10 cellular contexts compared by ENCODE assay signal in the genomic region with DNA sequence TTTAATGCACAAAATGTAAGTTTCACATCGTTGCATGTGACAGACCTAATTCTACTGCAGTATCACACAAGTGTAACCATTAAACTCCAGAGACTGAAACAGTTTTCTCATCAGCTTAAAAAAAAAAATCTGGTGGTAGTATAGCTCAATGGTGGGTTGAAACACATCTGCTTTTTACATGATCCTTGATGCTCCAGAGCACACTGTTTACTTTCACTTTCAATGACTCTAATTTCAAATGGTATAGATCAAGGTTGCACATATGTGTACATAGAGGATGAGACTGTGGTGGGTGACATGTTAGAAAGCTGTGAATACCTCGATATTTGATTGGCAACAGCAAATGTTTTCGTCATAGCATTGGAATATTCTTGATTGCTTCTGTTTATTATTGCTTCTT. TPM values are rescaled to one million over a fixed set of nuclear protein-coding genes. Genes with fewer than 3 reads are reported as not detected.
A peak's percentile ranks its signal among the peaks of the same experiment; 100 is the strongest.
DNase-seq lines count a peak whose midpoint lies in the region; ATAC-seq, FAIRE-seq and TF ChIP-seq lines count a peak whose summit lies in the region.
"Had no signal": no experiment of that assay in that cellular context is flagged by ENCODE, and none has a peak within 500 bp of the region (broad histone marks: within the 10 kb centered on the region; RNA-seq: fewer than 3 reads in every experiment).

No MANE protein-coding gene starts in this region.

- no peak overlapping the region for H2AFZ ChIP-seq in HepG2 (ENCODE audit: low read length)
- no peak overlapping the region for H2AFZ ChIP-seq in SU-DHL-6 (ENCODE audit: low read depth, low read length, severe bottlenecking)

- H3K4me3 ChIP-seq in HepG2 (replicated peaks in 1 of 3; ENCODE audit: insufficient read depth in 1 of 3, low read depth in 2 of 3, low read length in 3 of 3) (no peak overlapping the region), right lobe of liver (no peak overlapping the region), SU-DHL-6 (ENCODE audit: insufficient read depth, low read length, poor library complexity, severe bottlenecking) (no peak overlapping the region), dorsolateral prefrontal cortex (no peak overlapping the region)

- in situ Hi-C loops in HepG2 (cut with HindIII; ENCODE audit: extremely low pct_ligation_motif_present, low pct_unique_long_range_greater_than_20kb), result no loop called here

- CTCF ChIA-PET in HepG2 (lab: Yijun Ruan, JAX; ENCODE audit: low intra/inter-chr PET ratio, low total read pairs), result no interaction called here

- FAIRE-seq in HepG2 (lab: Jason Lieb, UNC), result no peak

- H3K27ac ChIP-seq in HepG2 (ENCODE audit: extremely low read length, insufficient read depth, low read length) (peak overlapping the region; percentile 29), right lobe of liver (no peak overlapping the region), SU-DHL-6 (ENCODE audit: low read depth, low read length) (peak overlapping the region; percentile 98), dorsolateral prefrontal cortex (no peak overlapping the region)

- H3K27me3 ChIP-seq in HepG2 (ENCODE audit: control insufficient read depth in 1 of 2, insufficient read depth in 2 of 2, low read length in 2 of 2) (no peaks in the 10 kb centered on the region), right lobe of liver (no peaks in the 10 kb centered on the region), SU-DHL-6 (ENCODE audit: low read length) (no peaks in the 10 kb centered on the region), dorsolateral prefrontal cortex (peaks cover 0 to 5% (median 0%) of the 10 kb centered on the region in 45 donors)

- intact Hi-C loops in HepG2 (cut with micrococcal nuclease; ENCODE audit: unreplicated experiment) (loop anchor here (2.0 kb wide), 1 partner anchor 23 kb away; the partner anchor contains the start of gene MCTP2), right lobe of liver (cut with DNase I) (no loop called here), dorsolateral prefrontal cortex (cut with DNase I) (no loop called here)

- peaks cover 85% of the 10 kb centered on the region for H3K4me1 ChIP-seq in HepG2 (ENCODE audit: insufficient read depth, low read length)
- H3K4me1 ChIP-seq in right lobe of liver, result peaks cover 0 to 2% (median 0%) of the 10 kb centered on the region in 4 donors

- peaks cover 10% of the 10 kb centered on the region; the same call in 1 of the 2 replicates for H3K9me3 ChIP-seq in HepG2 (ENCODE audit: low read length)
- no peaks in the 10 kb centered on the region for H3K9me3 ChIP-seq in right lobe of liver
- no peaks in the 10 kb centered on the region for H3K9me3 ChIP-seq in SU-DHL-6 (ENCODE audit: insufficient read depth, low read length)

- POLR2A ChIA-PET in HepG2 (lab: Yijun Ruan, JAX), result interaction anchor here (1.9 kb wide), 1 partner anchor 23 kb away, joined by 9 read pairs; the partner anchor contains the start of gene MCTP2

- no peak for TF ChIP-seq EP300 in HepG2 (IDR thresholded peaks at IDR 0.05; ENCODE audit: low read depth in 2 of 2, low read length in 2 of 2)
- TF ChIP-seq EP300 in HepG2 (CRISPR knock-in tag; IDR thresholded peaks at IDR 0.05; ENCODE audit: borderline replicate concordance), result no peak

- no peaks in the 10 kb centered on the region for H3K9me2 ChIP-seq in SU-DHL-6 (replicated peaks; ENCODE audit: insufficient read depth, low read length)

- no peak for TF ChIP-seq RAD21 in HepG2 (CRISPR knock-in tag; IDR thresholded peaks at IDR 0.05)

- no peak for TF ChIP-seq POLR2A in HepG2 (IDR thresholded peaks at IDR 0.05; ENCODE audit: insufficient read depth in 1 of 2, low read depth in 2 of 2, low read length in 2 of 2)
- TF ChIP-seq POLR2A in right lobe of liver (IDR thresholded peaks at IDR 0.05), result no peak

- 32% methylated on average over 3 of the region's 3 CpGs for WGBS in HepG2 (ENCODE audit: low lambda C conversion rate)
- WGBS in right lobe of liver (ENCODE audit: insufficient coverage, low coverage, low lambda C conversion rate, missing lambda C conversion rate), result 66% methylated on average over 3 of the region's 3 CpGs

- ATAC-seq in HepG2 (no peak), right lobe of liver (no peak), HG02943 (IDR thresholded peaks at IDR 0.05; ENCODE audit: low read depth, unreplicated experiment) (peak; percentile 45), SK-N-SH treated with all-trans-retinoic acid at 6 μM for 48 hours (no peak)

- peaks cover 63% of the 10 kb centered on the region for H3F3A ChIP-seq in SU-DHL-6 (ENCODE audit: insufficient read depth)

- no peaks in the 10 kb centered on the region for H4K20me1 ChIP-seq in HepG2 (ENCODE audit: insufficient read depth, low read length)
- no peaks in the 10 kb centered on the region for H4K20me1 ChIP-seq in SU-DHL-6 (ENCODE audit: low read depth, low read length)

- TF ChIP-seq CTCF in HepG2 (CRISPR knock-in tag; IDR thresholded peaks at IDR 0.05) (no peak), right lobe of liver (IDR thresholded peaks at IDR 0.05) (no peak), SU-DHL-6 (IDR thresholded peaks at IDR 0.05; ENCODE audit: insufficient read depth, low read length, poor library complexity, severe bottlenecking) (no peak), dorsolateral prefrontal cortex (IDR thresholded peaks at IDR 0.05 in 54 of 56, conservative IDR thresholded peaks at IDR 0.05 in 2 of 56; ENCODE audit: low read depth in 1 of 56, partially characterized antibody in 56 of 56) (no peak)

- peak overlapping the region; percentile 37 for H3K4me2 ChIP-seq in HepG2 (ENCODE audit: low read depth, low read length)
- H3K4me2 ChIP-seq in SU-DHL-6 (ENCODE audit: low read depth, low read length, poor library complexity, severe bottlenecking), result peak overlapping the region; percentile 40

- H3K9ac ChIP-seq in HepG2 (ENCODE audit: insufficient read depth, low read depth, low read length), result no peak overlapping the region
- H3K9ac ChIP-seq in SU-DHL-6 (ENCODE audit: low read length), result peak overlapping the region; percentile 19; the same call in 1 of the 2 replicates

- no TSS peak for BruUV-seq in HepG2 (replicated peaks; lab: Mats Ljungman, UMichigan)

- H3K79me2 ChIP-seq in HepG2 (ENCODE audit: insufficient read depth, low read length), result peaks cover 13% of the 10 kb centered on the region
- H3K79me2 ChIP-seq in SU-DHL-6 (ENCODE audit: insufficient read depth, low read length), result peaks cover 86% of the 10 kb centered on the region

- no peak for DNase-seq in HepG2 (ENCODE audit: low spot score)
- no peak for DNase-seq in right lobe of liver
- no peak for DNase-seq in NCI-H2029 treated with DMSO at 0.1 percent for 48 hours (lab: John Stamatoyannopoulos, UW)
- DNase-seq in NK-92 treated with Interleukin-12 subunit alpha and Interleukin-12 subunit beta, amount 100 ng/mL, for 24 hours (lab: John Stamatoyannopoulos, UW), result no peak
- DNase-seq in dorsolateral prefrontal cortex, result no peak
- DNase-seq: activated naive CD4-positive, alpha-beta T cell treated with Interleukin-2 at 50 U/mL for 16 hours; substantia nigra had no signal

- H3K36me3 ChIP-seq in HepG2 (replicated peaks in 1 of 2; ENCODE audit: control insufficient read depth in 1 of 2, insufficient read depth in 2 of 2, low read length in 2 of 2) (no peaks in the 10 kb centered on the region), right lobe of liver (no peaks in the 10 kb centered on the region), SU-DHL-6 (ENCODE audit: low read length) (peaks cover 10% of the 10 kb centered on the region; the same call in 1 of the 2 replicates)

TF ChIP-seq in HepG2, 621 proteins besides CTCF, POLR2A, EP300 and RAD21:
- no peak for TF ChIP-seq MIXL1 (CRISPR knock-in tag; IDR thresholded peaks at IDR 0.05)
- TF ChIP-seq FOXA3 (CRISPR knock-in tag; IDR thresholded peaks at IDR 0.05), result 0 out of 2 replicates have a peak, but pooled peaks have one; percentile 9

TF ChIP-seq in SK-N-SH treated with all-trans-retinoic acid at 6 μM for 48 hours, 23 proteins besides CTCF, POLR2A, EP300 and RAD21 (continues in another document):
- TF ChIP-seq ZNF70 (CRISPR knock-in tag; IDR thresholded peaks at IDR 0.05) (no peak), ZNF565 (CRISPR knock-in tag; conservative IDR thresholded peaks at IDR 0.05; ENCODE audit: low read depth) (no peak), ZFP3 (CRISPR knock-in tag; IDR thresholded peaks at IDR 0.05) (no peak), OSR1 (CRISPR knock-in tag; IDR thresholded peaks at IDR 0.05) (no peak), ISL1 (CRISPR knock-in tag; IDR thresholded peaks at IDR 0.05) (no peak), CSDC2 (CRISPR knock-in tag; IDR thresholded peaks at IDR 0.05) (no peak), PPARA (CRISPR knock-in tag; IDR thresholded peaks at IDR 0.05; ENCODE audit: borderline replicate concordance) (no peak), GLIS3 (CRISPR knock-in tag; IDR thresholded peaks at IDR 0.05) (no peak), SNAI2 (CRISPR knock-in tag; IDR thresholded peaks at IDR 0.05) (no peak), RARB (CRISPR knock-in tag; IDR thresholded peaks at IDR 0.05) (no peak)

RNA-seq across cellular contexts. Expression of gene MCTP2, which starts 22.4 kb away (rescaled TPM):
- total RNA-seq in HepG2 (2016; rRNA removed; fragmentation: Illumina TruSeq; extraction: Trizol), result 2.7 and 5.1 TPM in 2 replicates
- total RNA-seq in HepG2 (2016; cell fraction: cytosol; rRNA removed; fragmentation: Illumina TruSeq; extraction: Trizol; ENCODE audit: low read depth), result 16.9 and 19.1 TPM in 2 replicates
- 3.2 and 5.9 TPM in 2 replicates for total RNA-seq in HepG2 (2016; cell fraction: insoluble cytoplasmic fraction; rRNA removed; fragmentation: Illumina TruSeq; extraction: Trizol)
- total RNA-seq in HepG2 (2016; cell fraction: membrane; rRNA removed; fragmentation: Illumina TruSeq; extraction: Trizol), result 4.6 and 5.4 TPM in 2 replicates
- total RNA-seq in HepG2 (2016; cell fraction: nucleus; rRNA removed; fragmentation: Illumina TruSeq; extraction: Trizol), result 13.1 and 13.3 TPM in 2 replicates
- polyA plus RNA-seq in HepG2 (2011; rRNA removed), result 8.5 and 8.6 TPM in 2 replicates
- polyA plus RNA-seq in HepG2 (2011; cell fraction: cytosol; rRNA removed), result 6.4 and 7.5 TPM in 2 replicates
- 15.5 and 17.5 TPM in 2 replicates for polyA plus RNA-seq in HepG2 (2011; cell fraction: nucleus; rRNA removed)
- polyA plus RNA-seq in HepG2 (2012), result 2.3 and 2.5 TPM in 2 replicates
- 0.10 and 0.17 TPM in 2 replicates for polyA plus RNA-seq in HepG2 (2016; cell fraction: cytosol; fragmentation: Illumina TruSeq; extraction: Trizol; ENCODE audit: low read depth)
- 2.3 and 2.5 TPM in 2 replicates for polyA plus RNA-seq in HepG2 (2016; cell fraction: insoluble cytoplasmic fraction; fragmentation: Illumina TruSeq; extraction: Trizol; ENCODE audit: low read depth)
- 0.20 and 0.23 TPM in 2 replicates for polyA plus RNA-seq in HepG2 (2016; cell fraction: membrane; fragmentation: Illumina TruSeq; extraction: Trizol; ENCODE audit: low read depth)
- 3.1 and 5.2 TPM in 2 replicates for polyA plus RNA-seq in HepG2 (2016; cell fraction: nucleus; fragmentation: Illumina TruSeq; extraction: Trizol; ENCODE audit: insufficient read depth, low read depth)
- 12.2 and 23.0 TPM in 2 replicates for polyA minus RNA-seq in HepG2 (2011; rRNA and poly(A)+ RNA removed; ENCODE audit: low replicate concordance)
- 6.9 and 7.4 TPM in 2 replicates for polyA minus RNA-seq in HepG2 (2011; cell fraction: cytosol; rRNA and poly(A)+ RNA removed)
- 38.0 and 39.8 TPM in 2 replicates for polyA minus RNA-seq in HepG2 (2011; cell fraction: nucleus; rRNA and poly(A)+ RNA removed)
- total RNA-seq in right lobe of liver, result 1 to 10 TPM; 1.8 to 5.3 (median 2.9) TPM
- total RNA-seq in dorsolateral prefrontal cortex, result 10 to 100 TPM in 9 of 120 experiments, 1 to 10 TPM in 111; 1.2 to 13.6 (median 5.3) TPM

Comparison
In these comparisons a context has a peak if more than half of its experiments do, and no peak if none do; other contexts are left out.
1. H3K27ac ChIP-seq: peak in HepG2 (single experiment) and SU-DHL-6 (single experiment); none in right lobe of liver (0 of 3) and dorsolateral prefrontal cortex (0 of 59).